Comparison of ENCODE assay signal across 1 cellular context in the genomic region with DNA sequence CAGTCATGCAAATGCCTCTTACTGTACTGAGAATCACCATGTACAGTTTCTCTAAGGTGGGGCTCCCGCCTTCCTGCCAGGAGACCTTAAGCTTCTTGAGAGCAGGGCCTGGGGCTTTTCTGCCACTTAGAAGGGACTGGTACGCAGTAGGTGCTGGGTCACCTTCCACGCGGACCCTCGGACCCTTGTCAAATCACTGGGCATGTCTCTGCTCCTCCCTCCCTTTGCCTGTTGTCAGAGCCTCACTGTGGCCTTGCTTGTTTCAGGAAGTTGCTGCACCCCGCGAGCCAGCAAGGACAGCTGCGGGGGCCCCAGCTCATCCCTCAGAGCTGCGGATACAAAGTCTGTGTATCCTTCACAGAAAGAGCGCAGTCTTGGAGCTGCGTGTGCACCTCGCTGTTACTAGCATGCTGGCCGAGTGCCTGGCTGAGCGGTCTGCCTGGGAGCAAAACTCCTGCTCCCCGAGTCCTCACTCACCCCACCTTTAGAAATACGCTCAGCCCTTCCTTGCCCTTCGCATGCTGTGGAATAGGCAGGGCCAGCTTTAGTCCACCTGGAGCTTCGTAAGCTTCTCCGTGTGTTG.
TF ChIP-seq lines count a peak whose summit lies in the region.

No MANE protein-coding gene starts in this region.

TF ChIP-seq in HepG2, 621 proteins besides CTCF, POLR2A, EP300 and RAD21 (continued from another document):
- TF ChIP-seq, protein P1, sequence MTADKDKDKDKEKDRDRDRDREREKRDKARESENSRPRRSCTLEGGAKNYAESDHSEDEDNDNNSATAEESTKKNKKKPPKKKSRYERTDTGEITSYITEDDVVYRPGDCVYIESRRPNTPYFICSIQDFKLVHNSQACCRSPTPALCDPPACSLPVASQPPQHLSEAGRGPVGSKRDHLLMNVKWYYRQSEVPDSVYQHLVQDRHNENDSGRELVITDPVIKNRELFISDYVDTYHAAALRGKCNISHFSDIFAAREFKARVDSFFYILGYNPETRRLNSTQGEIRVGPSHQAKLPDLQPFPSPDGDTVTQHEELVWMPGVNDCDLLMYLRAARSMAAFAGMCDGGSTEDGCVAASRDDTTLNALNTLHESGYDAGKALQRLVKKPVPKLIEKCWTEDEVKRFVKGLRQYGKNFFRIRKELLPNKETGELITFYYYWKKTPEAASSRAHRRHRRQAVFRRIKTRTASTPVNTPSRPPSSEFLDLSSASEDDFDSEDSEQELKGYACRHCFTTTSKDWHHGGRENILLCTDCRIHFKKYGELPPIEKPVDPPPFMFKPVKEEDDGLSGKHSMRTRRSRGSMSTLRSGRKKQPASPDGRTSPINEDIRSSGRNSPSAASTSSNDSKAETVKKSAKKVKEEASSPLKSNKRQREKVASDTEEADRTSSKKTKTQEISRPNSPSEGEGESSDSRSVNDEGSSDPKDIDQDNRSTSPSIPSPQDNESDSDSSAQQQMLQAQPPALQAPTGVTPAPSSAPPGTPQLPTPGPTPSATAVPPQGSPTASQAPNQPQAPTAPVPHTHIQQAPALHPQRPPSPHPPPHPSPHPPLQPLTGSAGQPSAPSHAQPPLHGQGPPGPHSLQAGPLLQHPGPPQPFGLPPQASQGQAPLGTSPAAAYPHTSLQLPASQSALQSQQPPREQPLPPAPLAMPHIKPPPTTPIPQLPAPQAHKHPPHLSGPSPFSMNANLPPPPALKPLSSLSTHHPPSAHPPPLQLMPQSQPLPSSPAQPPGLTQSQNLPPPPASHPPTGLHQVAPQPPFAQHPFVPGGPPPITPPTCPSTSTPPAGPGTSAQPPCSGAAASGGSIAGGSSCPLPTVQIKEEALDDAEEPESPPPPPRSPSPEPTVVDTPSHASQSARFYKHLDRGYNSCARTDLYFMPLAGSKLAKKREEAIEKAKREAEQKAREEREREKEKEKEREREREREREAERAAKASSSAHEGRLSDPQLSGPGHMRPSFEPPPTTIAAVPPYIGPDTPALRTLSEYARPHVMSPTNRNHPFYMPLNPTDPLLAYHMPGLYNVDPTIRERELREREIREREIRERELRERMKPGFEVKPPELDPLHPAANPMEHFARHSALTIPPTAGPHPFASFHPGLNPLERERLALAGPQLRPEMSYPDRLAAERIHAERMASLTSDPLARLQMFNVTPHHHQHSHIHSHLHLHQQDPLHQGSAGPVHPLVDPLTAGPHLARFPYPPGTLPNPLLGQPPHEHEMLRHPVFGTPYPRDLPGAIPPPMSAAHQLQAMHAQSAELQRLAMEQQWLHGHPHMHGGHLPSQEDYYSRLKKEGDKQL (CRISPR knock-in tag; IDR thresholded peaks at IDR 0.05; ENCODE audit: low read depth): no peak
- TF ChIP-seq NR2F1 (CRISPR knock-in tag; IDR thresholded peaks at IDR 0.05) (no peak), ZNF776 (CRISPR knock-in tag; IDR thresholded peaks at IDR 0.05) (0 out of 2 replicates have a peak, but pooled peaks have one; percentile 11), HNRNPL (IDR thresholded peaks at IDR 0.05; ENCODE audit: low read depth, low read length) (no peak), MEIS1 (CRISPR knock-in tag; IDR thresholded peaks at IDR 0.05; ENCODE audit: borderline replicate concordance) (peak; percentile 19; the same call in 1 of the 2 replicates), NAIF1 (CRISPR knock-in tag; IDR thresholded peaks at IDR 0.05; ENCODE audit: borderline replicate concordance) (no peak), BCL6 (CRISPR knock-in tag; IDR thresholded peaks at IDR 0.05) (peak; percentile 17; the same call in 1 of the 2 replicates), ZNF557 (CRISPR knock-in tag; IDR thresholded peaks at IDR 0.05) (no peak), ZNF629 (CRISPR knock-in tag; conservative IDR thresholded peaks at IDR 0.05) (no peak), ZNF333 (CRISPR knock-in tag; IDR thresholded peaks at IDR 0.05; ENCODE audit: borderline replicate concordance) (no peak)
- TF ChIP-seq, protein P2, sequence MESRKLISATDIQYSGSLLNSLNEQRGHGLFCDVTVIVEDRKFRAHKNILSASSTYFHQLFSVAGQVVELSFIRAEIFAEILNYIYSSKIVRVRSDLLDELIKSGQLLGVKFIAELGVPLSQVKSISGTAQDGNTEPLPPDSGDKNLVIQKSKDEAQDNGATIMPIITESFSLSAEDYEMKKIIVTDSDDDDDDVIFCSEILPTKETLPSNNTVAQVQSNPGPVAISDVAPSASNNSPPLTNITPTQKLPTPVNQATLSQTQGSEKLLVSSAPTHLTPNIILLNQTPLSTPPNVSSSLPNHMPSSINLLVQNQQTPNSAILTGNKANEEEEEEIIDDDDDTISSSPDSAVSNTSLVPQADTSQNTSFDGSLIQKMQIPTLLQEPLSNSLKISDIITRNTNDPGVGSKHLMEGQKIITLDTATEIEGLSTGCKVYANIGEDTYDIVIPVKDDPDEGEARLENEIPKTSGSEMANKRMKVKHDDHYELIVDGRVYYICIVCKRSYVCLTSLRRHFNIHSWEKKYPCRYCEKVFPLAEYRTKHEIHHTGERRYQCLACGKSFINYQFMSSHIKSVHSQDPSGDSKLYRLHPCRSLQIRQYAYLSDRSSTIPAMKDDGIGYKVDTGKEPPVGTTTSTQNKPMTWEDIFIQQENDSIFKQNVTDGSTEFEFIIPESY (CRISPR knock-in tag; IDR thresholded peaks at IDR 0.05): peak; percentile 77
- TF ChIP-seq, protein P3, sequence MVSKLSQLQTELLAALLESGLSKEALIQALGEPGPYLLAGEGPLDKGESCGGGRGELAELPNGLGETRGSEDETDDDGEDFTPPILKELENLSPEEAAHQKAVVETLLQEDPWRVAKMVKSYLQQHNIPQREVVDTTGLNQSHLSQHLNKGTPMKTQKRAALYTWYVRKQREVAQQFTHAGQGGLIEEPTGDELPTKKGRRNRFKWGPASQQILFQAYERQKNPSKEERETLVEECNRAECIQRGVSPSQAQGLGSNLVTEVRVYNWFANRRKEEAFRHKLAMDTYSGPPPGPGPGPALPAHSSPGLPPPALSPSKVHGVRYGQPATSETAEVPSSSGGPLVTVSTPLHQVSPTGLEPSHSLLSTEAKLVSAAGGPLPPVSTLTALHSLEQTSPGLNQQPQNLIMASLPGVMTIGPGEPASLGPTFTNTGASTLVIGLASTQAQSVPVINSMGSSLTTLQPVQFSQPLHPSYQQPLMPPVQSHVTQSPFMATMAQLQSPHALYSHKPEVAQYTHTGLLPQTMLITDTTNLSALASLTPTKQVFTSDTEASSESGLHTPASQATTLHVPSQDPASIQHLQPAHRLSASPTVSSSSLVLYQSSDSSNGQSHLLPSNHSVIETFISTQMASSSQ (IDR thresholded peaks at IDR 0.05; ENCODE audit: low read depth): no peak
- TF ChIP-seq, protein P3 (CRISPR knock-in tag; IDR thresholded peaks at IDR 0.05; ENCODE audit: borderline replicate concordance): 0 out of 2 replicates have a peak, but pooled peaks have one; percentile 27
- TF ChIP-seq, protein P4, sequence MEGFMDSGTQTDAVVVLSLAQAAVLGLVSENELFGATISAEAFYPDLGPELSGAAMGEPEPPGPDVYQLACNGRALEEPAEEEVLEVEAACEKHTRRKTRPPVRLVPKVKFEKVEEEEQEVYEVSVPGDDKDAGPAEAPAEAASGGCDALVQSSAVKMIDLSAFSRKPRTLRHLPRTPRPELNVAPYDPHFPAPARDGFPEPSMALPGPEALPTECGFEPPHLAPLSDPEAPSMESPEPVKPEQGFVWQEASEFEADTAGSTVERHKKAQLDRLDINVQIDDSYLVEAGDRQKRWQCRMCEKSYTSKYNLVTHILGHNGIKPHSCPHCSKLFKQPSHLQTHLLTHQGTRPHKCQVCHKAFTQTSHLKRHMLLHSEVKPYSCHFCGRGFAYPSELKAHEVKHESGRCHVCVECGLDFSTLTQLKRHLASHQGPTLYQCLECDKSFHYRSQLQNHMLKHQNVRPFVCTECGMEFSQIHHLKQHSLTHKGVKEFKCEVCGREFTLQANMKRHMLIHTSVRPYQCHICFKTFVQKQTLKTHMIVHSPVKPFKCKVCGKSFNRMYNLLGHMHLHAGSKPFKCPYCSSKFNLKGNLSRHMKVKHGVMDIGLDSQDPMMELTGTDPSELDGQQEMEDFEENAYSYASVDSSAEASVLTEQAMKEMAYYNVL (CRISPR knock-in tag; IDR thresholded peaks at IDR 0.05; ENCODE audit: borderline replicate concordance): no peak
